19 cellular contexts compared by ENCODE assay signal in the genomic region with DNA sequence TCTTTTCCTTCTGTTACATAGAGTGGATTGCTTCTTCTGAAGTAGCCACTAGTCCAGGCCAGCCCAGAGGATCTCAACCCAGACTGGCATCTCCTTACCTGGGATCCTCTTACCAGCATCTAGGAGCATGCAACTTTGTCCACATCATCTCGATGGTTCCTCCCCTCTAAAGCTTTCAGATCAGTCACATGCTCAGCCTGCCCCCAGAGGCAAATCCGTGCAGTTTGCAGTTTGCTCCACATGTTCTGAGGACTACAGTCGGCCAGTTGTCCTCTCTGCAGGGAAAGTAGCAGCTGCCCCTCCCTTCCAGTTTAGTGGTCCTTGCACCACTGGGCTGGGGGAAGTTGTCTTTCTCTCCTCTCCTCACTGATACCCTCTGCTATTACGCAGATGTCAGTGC.
DNase-seq lines count a peak whose midpoint lies in the region; ATAC-seq and TF ChIP-seq lines count a peak whose summit lies in the region.
"Had no signal": no experiment of that assay in that cellular context is flagged by ENCODE, and none has a peak within 500 bp of the region (broad histone marks: within the 10 kb centered on the region; RNA-seq: fewer than 3 reads in every experiment).

No MANE protein-coding gene starts in this region.

- no peak overlapping the region for H3K27ac ChIP-seq in HCT116 (ENCODE audit: low read depth, low read length)
- H3K27ac ChIP-seq in SK-N-SH (ENCODE audit: low read depth in 2 of 2, low read length in 1 of 2): no peak overlapping the region
- H3K27ac ChIP-seq in lower lobe of right lung: no peak overlapping the region
- H3K27ac ChIP-seq: suprapubic skin had no signal

- TF ChIP-seq CTCF in BJ (IDR thresholded peaks at IDR 0.05; ENCODE audit: insufficient read depth, low read depth, low read length) (0 out of 2 replicates have a peak, but pooled peaks have one; percentile 12), HCT116 (IDR thresholded peaks at IDR 0.05 in 2 of 3, conservative IDR thresholded peaks at IDR 0.05 in 1 of 3; ENCODE audit: borderline replicate concordance in 1 of 3, insufficient read depth in 1 of 3, low read depth in 2 of 3, low read length in 2 of 3) (no peak), SK-N-SH (IDR thresholded peaks at IDR 0.05) (0 out of 2 replicates have a peak, but pooled peaks have one; percentile 7), fibroblast of pulmonary artery (IDR thresholded peaks at IDR 0.05; ENCODE audit: low read length, missing control alignments) (peak; percentile 4), lower lobe of right lung (IDR thresholded peaks at IDR 0.05) (no peak)

- no peak for DNase-seq in BJ (ENCODE audit: low read depth)
- no peak for DNase-seq in HCT116 (ENCODE audit: low read depth, low spot score)
- DNase-seq in SK-N-SH: no peak
- no peak for DNase-seq in fibroblast of pulmonary artery (ENCODE audit: low read depth)
- DNase-seq in activated CD4-positive, alpha-beta T cell treated with anti-CD3 and anti-CD28 coated beads for 4 hours: no peak
- no peak for DNase-seq in dedifferentiated amniotic fluid mesenchymal stem cell (ENCODE audit: extremely low spot score)
- DNase-seq in NCI-H1417 treated with DMSO at 0.1 percent for 48 hours (lab: John Stamatoyannopoulos, UW): no peak
- DNase-seq in lower lobe of right lung: no peak
- DNase-seq: activated CD4-positive, alpha-beta memory T cell treated with anti-CD3 and anti-CD28 coated beads, Interleukin-2, amount 10 ng/mL, durations not matched to agents 7 days and 5 days; activated naive CD4-positive, alpha-beta T cell treated with anti-CD3 and anti-CD28 coated beads, Interleukin-2, amount 10 ng/mL, durations not matched to agents 7 days and 5 days; activated T-cell treated with anti-CD3 and anti-CD28 coated beads, Interleukin-2, amount 50 U/mL, for 24 hours; aorta; Calu3; hippocampal formation; kidney glomerular epithelial cell; NCI-H1105 treated with DMSO at 0.1 percent for 48 hours; stimulated activated CD4-positive, alpha-beta T cell treated with anti-CD3 and anti-CD28 coated beads, Interleukin-12 subunit alpha, Interleukin-12 subunit beta, amount 100 ng/mL, for 4 hours; T-helper 1 cell had no signal

- H3K79me2 ChIP-seq in HCT116 (ENCODE audit: insufficient read depth, low read length) (no peaks in the 10 kb centered on the region), SK-N-SH (ENCODE audit: insufficient read depth) (no peaks in the 10 kb centered on the region)

- H3K36me3 ChIP-seq in BJ (ENCODE audit: control insufficient read depth, insufficient read depth, low read length) (no peaks in the 10 kb centered on the region), HCT116 (ENCODE audit: control insufficient read depth in 1 of 2, insufficient read depth in 2 of 2, low read length in 2 of 2) (no peaks in the 10 kb centered on the region), SK-N-SH (replicated peaks in 1 of 2; ENCODE audit: control insufficient read depth in 1 of 2, insufficient read depth in 2 of 2, low read length in 1 of 2) (no peaks in the 10 kb centered on the region), lower lobe of right lung (no peaks in the 10 kb centered on the region)
- H3K36me3 ChIP-seq: suprapubic skin had no signal

- POLR2A ChIA-PET in BJ (lab: Charles Lee): no interaction called here
- POLR2A ChIA-PET in HCT116 (lab: Charles Lee): no interaction called here
- POLR2A ChIA-PET in SK-N-SH (lab: Yijun Ruan, JAX): no interaction called here

- BruUV-seq in HCT116 (replicated peaks; lab: Mats Ljungman, UMichigan): no TSS peak

- no peak for TF ChIP-seq POLR2A in HCT116 (IDR thresholded peaks at IDR 0.05; ENCODE audit: borderline replicate concordance, extremely low read depth, insufficient read depth, insufficient read length)

- H3K4me2 ChIP-seq in HCT116 (ENCODE audit: low read length): no peak overlapping the region
- no peak overlapping the region for H3K4me2 ChIP-seq in SK-N-SH

- no peak overlapping the region for H2AFZ ChIP-seq in HCT116 (ENCODE audit: low read depth, low read length, poor library complexity, severe bottlenecking)
- no peak overlapping the region for H2AFZ ChIP-seq in SK-N-SH (ENCODE audit: low read depth)

- H3K9ac ChIP-seq in HCT116 (ENCODE audit: low read length) (no peak overlapping the region), SK-N-SH (no peak overlapping the region)

- H3K27me3 ChIP-seq in BJ (ENCODE audit: control insufficient read depth, insufficient read depth, low read length) (no peaks in the 10 kb centered on the region), HCT116 (ENCODE audit: insufficient read depth, low read length) (no peaks in the 10 kb centered on the region), SK-N-SH (ENCODE audit: insufficient read depth) (no peaks in the 10 kb centered on the region), lower lobe of right lung (ENCODE audit: low read depth) (no peaks in the 10 kb centered on the region)
- H3K27me3 ChIP-seq: suprapubic skin had no signal

- TF ChIP-seq EP300 in SK-N-SH (IDR thresholded peaks at IDR 0.05; ENCODE audit: borderline replicate concordance in 1 of 2, low read depth in 1 of 2, low read length in 1 of 2): no peak

- TF ChIP-seq RAD21 in HCT116 (IDR thresholded peaks at IDR 0.05; ENCODE audit: low read depth) (no peak), SK-N-SH (IDR thresholded peaks at IDR 0.05; ENCODE audit: low read length) (no peak)

- RAD21 ChIA-PET in HCT116 (lab: Charles Lee; ENCODE audit: low non-redundant PET in 1 of 2, low total read pairs in 2 of 2, uncharacterized antibody in 2 of 2, unreplicated experiment in 2 of 2): no interaction called here

- H3K9me2 ChIP-seq in HCT116 (ENCODE audit: insufficient read depth) (no peaks in the 10 kb centered on the region), SK-N-SH (no peaks in the 10 kb centered on the region)

- H3K4me3 ChIP-seq in BJ (ENCODE audit: low read depth, low read length): no peak overlapping the region
- no peak overlapping the region for H3K4me3 ChIP-seq in HCT116 (replicated peaks in 1 of 2; ENCODE audit: low read depth in 1 of 2, low read length in 2 of 2)
- no peak overlapping the region for H3K4me3 ChIP-seq in SK-N-SH (ENCODE audit: low read depth in 2 of 2, low read length in 1 of 2)
- H3K4me3 ChIP-seq in fibroblast of pulmonary artery (replicated peaks; ENCODE audit: low read depth, low read length): no peak overlapping the region
- no peak overlapping the region for H3K4me3 ChIP-seq in lower lobe of right lung
- H3K4me3 ChIP-seq: suprapubic skin had no signal

- intact Hi-C loops in HCT116 (cut with micrococcal nuclease): no loop called here
- intact Hi-C loops in lower lobe of right lung (cut with DNase I): no loop called here

- H3K4me1 ChIP-seq in HCT116 (ENCODE audit: control insufficient read depth in 1 of 2, insufficient read depth in 2 of 2, low read length in 2 of 2): peaks cover 0 to 4% of the 10 kb centered on the region in 2 experiments; a peak in 1 of 4 replicates
- H3K4me1 ChIP-seq in SK-N-SH (ENCODE audit: control insufficient read depth in 1 of 2, insufficient read depth in 2 of 2, low read depth in 1 of 2, low read length in 1 of 2): no peaks in the 10 kb centered on the region
- peaks cover 8% of the 10 kb centered on the region for H3K4me1 ChIP-seq in lower lobe of right lung

- CTCF ChIA-PET in BJ (lab: Yijun Ruan, JAX) (interaction anchor here (0.6 to 1.1 kb wide), 3 partner anchors 13 to 220 kb away, joined by 3 to 4 read pairs (median 3); no protein-coding TSS in a partner anchor), HCT116 (lab: Charles Lee) (no interaction called here), SK-N-SH (lab: Yijun Ruan, JAX) (no interaction called here)

- no peaks in the 10 kb centered on the region for H3F3A ChIP-seq in SK-N-SH (replicated peaks; ENCODE audit: insufficient read depth)

- no peaks in the 10 kb centered on the region for H3K9me3 ChIP-seq in HCT116 (ENCODE audit: control insufficient read depth in 1 of 2, insufficient read depth in 1 of 2, low read depth in 1 of 2, low read length in 2 of 2)
- no peaks in the 10 kb centered on the region for H3K9me3 ChIP-seq in SK-N-SH
- H3K9me3 ChIP-seq in lower lobe of right lung: no peaks in the 10 kb centered on the region
- H3K9me3 ChIP-seq: suprapubic skin had no signal

- WGBS in SK-N-SH (ENCODE audit: low lambda C conversion rate): 16% methylated on average over 4 of the region's 4 CpGs

- ATAC-seq in HCT116 (peak; percentile 82), lower lobe of right lung (no peak)

- H4K20me1 ChIP-seq in HCT116 (ENCODE audit: insufficient read depth) (no peaks in the 10 kb centered on the region), SK-N-SH (ENCODE audit: insufficient read depth) (no peaks in the 10 kb centered on the region)

TF ChIP-seq in HCT116, 20 proteins besides CTCF, POLR2A, EP300 and RAD21:
- TF ChIP-seq CEBPB (IDR thresholded peaks at IDR 0.05; ENCODE audit: low read depth) (no peak), EZH2 (IDR thresholded peaks at IDR 0.05) (no peak), EZH2phosphoT487 (IDR thresholded peaks at IDR 0.05; ENCODE audit: borderline replicate concordance) (no peak)

TF ChIP-seq in SK-N-SH, 30 proteins besides CTCF, POLR2A, EP300 and RAD21 (continues in another document):
- no peak for TF ChIP-seq SMC3 (IDR thresholded peaks at IDR 0.05; ENCODE audit: low read depth, low read length)
- TF ChIP-seq FOXM1 (IDR thresholded peaks at IDR 0.05; ENCODE audit: low read depth): no peak
- TF ChIP-seq TAF1 (IDR thresholded peaks at IDR 0.05; ENCODE audit: borderline replicate concordance, low read depth, low read length): no peak
- no peak for TF ChIP-seq PBX3 (IDR thresholded peaks at IDR 0.05)
- no peak for TF ChIP-seq JUND (IDR thresholded peaks at IDR 0.05)
- no peak for TF ChIP-seq RFX5 (IDR thresholded peaks at IDR 0.05; ENCODE audit: low read length)
- no peak for TF ChIP-seq RXRA (IDR thresholded peaks at IDR 0.05; ENCODE audit: borderline replicate concordance, low read depth)
- no peak for TF ChIP-seq EZH2phosphoT487 (IDR thresholded peaks at IDR 0.05; ENCODE audit: borderline replicate concordance, low read depth)
- no peak for TF ChIP-seq RCOR1 (IDR thresholded peaks at IDR 0.05; ENCODE audit: low read length)
- no peak for TF ChIP-seq POLR2AphosphoS5 (IDR thresholded peaks at IDR 0.05; ENCODE audit: low read depth, low read length)
- no peak for TF ChIP-seq GATA2 (CRISPR knock-in tag; IDR thresholded peaks at IDR 0.05)
- no peak for TF ChIP-seq MAX (IDR thresholded peaks at IDR 0.05; ENCODE audit: low read depth)

Comparison
In these comparisons a context has a peak if more than half of its experiments do, and no peak if none do; other contexts are left out.
1. CTCF ChIP-seq: peak in BJ (single experiment), SK-N-SH (single experiment) and fibroblast of pulmonary artery (single experiment); none in HCT116 (0 of 3) and lower lobe of right lung (single experiment).